ENCODE assay signal across 1 cellular context in the genomic region with DNA sequence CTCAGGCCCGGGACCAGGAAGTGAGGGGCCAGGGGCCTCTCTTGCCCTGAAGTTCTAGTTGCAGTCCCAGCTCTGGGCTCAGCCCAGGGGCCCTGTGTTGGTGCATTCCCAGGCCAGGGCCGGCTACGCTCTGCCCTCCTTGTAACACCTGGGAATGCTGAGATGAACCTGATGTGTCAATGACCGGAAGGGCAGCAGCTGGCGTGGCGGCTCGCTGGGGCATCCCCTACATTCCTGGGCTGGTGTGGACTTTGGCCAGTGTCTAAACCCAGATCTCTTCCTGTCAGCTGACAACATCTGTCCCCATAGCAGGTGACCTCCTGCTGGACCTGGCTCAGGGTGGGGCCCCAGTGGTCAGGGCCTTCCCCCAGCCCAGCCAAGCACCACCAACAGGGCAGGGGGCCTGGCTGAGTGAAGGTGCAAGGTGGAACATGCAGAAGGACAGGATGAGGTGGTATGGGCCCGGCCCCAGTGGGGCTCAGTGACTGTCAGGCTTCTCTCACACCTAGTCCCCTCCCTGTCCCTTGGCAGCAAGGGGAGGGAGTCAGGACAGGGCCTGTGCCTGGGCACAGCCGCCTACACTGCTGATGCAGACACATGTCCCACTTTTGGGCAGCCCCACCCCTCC.
TF ChIP-seq lines count a peak whose summit lies in the region.

No MANE protein-coding gene starts in this region.

TF ChIP-seq in HepG2, 621 proteins besides CTCF, POLR2A, EP300 and RAD21 (continued from another document and continues in another):
- TF ChIP-seq, protein P1, sequence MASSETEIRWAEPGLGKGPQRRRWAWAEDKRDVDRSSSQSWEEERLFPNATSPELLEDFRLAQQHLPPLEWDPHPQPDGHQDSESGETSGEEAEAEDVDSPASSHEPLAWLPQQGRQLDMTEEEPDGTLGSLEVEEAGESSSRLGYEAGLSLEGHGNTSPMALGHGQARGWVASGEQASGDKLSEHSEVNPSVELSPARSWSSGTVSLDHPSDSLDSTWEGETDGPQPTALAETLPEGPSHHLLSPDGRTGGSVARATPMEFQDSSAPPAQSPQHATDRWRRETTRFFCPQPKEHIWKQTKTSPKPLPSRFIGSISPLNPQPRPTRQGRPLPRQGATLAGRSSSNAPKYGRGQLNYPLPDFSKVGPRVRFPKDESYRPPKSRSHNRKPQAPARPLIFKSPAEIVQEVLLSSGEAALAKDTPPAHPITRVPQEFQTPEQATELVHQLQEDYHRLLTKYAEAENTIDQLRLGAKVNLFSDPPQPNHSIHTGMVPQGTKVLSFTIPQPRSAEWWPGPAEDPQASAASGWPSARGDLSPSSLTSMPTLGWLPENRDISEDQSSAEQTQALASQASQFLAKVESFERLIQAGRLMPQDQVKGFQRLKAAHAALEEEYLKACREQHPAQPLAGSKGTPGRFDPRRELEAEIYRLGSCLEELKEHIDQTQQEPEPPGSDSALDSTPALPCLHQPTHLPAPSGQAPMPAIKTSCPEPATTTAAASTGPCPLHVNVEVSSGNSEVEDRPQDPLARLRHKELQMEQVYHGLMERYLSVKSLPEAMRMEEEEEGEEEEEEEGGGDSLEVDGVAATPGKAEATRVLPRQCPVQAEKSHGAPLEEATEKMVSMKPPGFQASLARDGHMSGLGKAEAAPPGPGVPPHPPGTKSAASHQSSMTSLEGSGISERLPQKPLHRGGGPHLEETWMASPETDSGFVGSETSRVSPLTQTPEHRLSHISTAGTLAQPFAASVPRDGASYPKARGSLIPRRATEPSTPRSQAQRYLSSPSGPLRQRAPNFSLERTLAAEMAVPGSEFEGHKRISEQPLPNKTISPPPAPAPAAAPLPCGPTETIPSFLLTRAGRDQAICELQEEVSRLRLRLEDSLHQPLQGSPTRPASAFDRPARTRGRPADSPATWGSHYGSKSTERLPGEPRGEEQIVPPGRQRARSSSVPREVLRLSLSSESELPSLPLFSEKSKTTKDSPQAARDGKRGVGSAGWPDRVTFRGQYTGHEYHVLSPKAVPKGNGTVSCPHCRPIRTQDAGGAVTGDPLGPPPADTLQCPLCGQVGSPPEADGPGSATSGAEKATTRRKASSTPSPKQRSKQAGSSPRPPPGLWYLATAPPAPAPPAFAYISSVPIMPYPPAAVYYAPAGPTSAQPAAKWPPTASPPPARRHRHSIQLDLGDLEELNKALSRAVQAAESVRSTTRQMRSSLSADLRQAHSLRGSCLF (CRISPR knock-in tag; IDR thresholded peaks at IDR 0.05; ENCODE audit: borderline replicate concordance), result no peak
- TF ChIP-seq ZNF224 (CRISPR knock-in tag; IDR thresholded peaks at IDR 0.05) (peak; percentile 76), ZNF430 (CRISPR knock-in tag; IDR thresholded peaks at IDR 0.05) (peak; percentile 96), ZNF616 (CRISPR knock-in tag; IDR thresholded peaks at IDR 0.05; ENCODE audit: low read depth) (peak; percentile 77; the same call in 1 of the 2 replicates), EZH2 (conservative IDR thresholded peaks at IDR 0.05; ENCODE audit: low read depth, low read length) (no peak), MED13 (CRISPR knock-in tag; IDR thresholded peaks at IDR 0.05) (peak; percentile 87), ZNF772 (CRISPR knock-in tag; IDR thresholded peaks at IDR 0.05) (peak; percentile 93), KDM5B (CRISPR knock-in tag; IDR thresholded peaks at IDR 0.05; ENCODE audit: borderline replicate concordance) (peak; percentile 85; the same call in 1 of the 2 replicates), SALL2 (CRISPR knock-in tag; IDR thresholded peaks at IDR 0.05) (peak; percentile 88), FOXK1 (CRISPR knock-in tag; IDR thresholded peaks at IDR 0.05; ENCODE audit: borderline replicate concordance, low read depth) (peak; percentile 93), KMT2A (CRISPR knock-in tag; IDR thresholded peaks at IDR 0.05) (peak; percentile 85), SRY (CRISPR knock-in tag; IDR thresholded peaks at IDR 0.05) (no peak), GABPB1 (CRISPR knock-in tag; IDR thresholded peaks at IDR 0.05) (peak; percentile 93), JUND (CRISPR knock-in tag; IDR thresholded peaks at IDR 0.05) (peak; percentile 79), CREB1 (IDR thresholded peaks at IDR 0.05) (peak; percentile 38), CREB1 (CRISPR knock-in tag; IDR thresholded peaks at IDR 0.05) (no peak; the same call in 1 of the 2 replicates), HIVEP1 (CRISPR knock-in tag; IDR thresholded peaks at IDR 0.05) (peak; percentile 100), RCOR2 (CRISPR knock-in tag; IDR thresholded peaks at IDR 0.05) (peak; percentile 97), HDAC2 (CRISPR knock-in tag; IDR thresholded peaks at IDR 0.05) (peak; percentile 99), PRPF4 (IDR thresholded peaks at IDR 0.05; ENCODE audit: low read depth, low read length, poor library complexity, severe bottlenecking) (no peak), ZNF670 (CRISPR knock-in tag; IDR thresholded peaks at IDR 0.05; ENCODE audit: borderline replicate concordance) (no peak), TAF1 (CRISPR knock-in tag; IDR thresholded peaks at IDR 0.05) (0 out of 2 replicates have a peak, but pooled peaks have one; percentile 30), TBX2 (CRISPR knock-in tag; IDR thresholded peaks at IDR 0.05; ENCODE audit: borderline replicate concordance) (peak; percentile 100), CAMTA2 (CRISPR knock-in tag; IDR thresholded peaks at IDR 0.05; ENCODE audit: borderline replicate concordance) (no peak), PTBP1 (IDR thresholded peaks at IDR 0.05; ENCODE audit: low read depth, low read length, poor library complexity, severe bottlenecking) (no peak), NCOA1 (CRISPR knock-in tag; IDR thresholded peaks at IDR 0.05) (peak; percentile 97), SIX4 (CRISPR knock-in tag; IDR thresholded peaks at IDR 0.05) (peak; percentile 60; the same call in 1 of the 2 replicates), SIN3B (IDR thresholded peaks at IDR 0.05; ENCODE audit: low read length) (no peak), AHR (CRISPR knock-in tag; IDR thresholded peaks at IDR 0.05) (peak; percentile 73; the same call in 1 of the 2 replicates), RBM22 (optimal IDR thresholded peaks at IDR 0.05; ENCODE audit: low read length) (peak; percentile 95), TBX3 (IDR thresholded peaks at IDR 0.05; ENCODE audit: borderline replicate concordance) (peak; percentile 95), ZNF790 (CRISPR knock-in tag; IDR thresholded peaks at IDR 0.05; ENCODE audit: borderline replicate concordance) (peak; percentile 80; the same call in 1 of the 2 replicates)
- TF ChIP-seq, protein P2, sequence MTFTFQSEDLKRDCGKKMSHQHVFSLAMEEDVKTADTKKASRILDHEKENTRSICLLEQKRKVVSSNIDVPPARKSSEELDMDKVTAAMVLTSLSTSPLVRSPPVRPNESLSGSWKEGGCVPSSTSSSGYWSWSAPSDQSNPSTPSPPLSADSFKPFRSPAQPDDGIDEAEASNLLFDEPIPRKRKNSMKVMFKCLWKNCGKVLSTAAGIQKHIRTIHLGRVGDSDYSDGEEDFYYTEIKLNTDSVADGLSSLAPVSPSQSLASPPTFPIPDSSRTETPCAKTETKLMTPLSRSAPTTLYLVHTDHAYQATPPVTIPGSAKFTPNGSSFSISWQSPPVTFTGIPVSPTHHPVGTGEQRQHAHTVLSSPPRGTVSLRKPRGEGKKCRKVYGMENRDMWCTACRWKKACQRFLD (CRISPR knock-in tag; IDR thresholded peaks at IDR 0.05; ENCODE audit: borderline replicate concordance), result no peak
- TF ChIP-seq, protein P3, sequence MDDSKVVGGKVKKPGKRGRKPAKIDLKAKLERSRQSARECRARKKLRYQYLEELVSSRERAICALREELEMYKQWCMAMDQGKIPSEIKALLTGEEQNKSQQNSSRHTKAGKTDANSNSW (CRISPR knock-in tag; IDR thresholded peaks at IDR 0.05; ENCODE audit: borderline replicate concordance), result no peak
- TF ChIP-seq, protein P4, sequence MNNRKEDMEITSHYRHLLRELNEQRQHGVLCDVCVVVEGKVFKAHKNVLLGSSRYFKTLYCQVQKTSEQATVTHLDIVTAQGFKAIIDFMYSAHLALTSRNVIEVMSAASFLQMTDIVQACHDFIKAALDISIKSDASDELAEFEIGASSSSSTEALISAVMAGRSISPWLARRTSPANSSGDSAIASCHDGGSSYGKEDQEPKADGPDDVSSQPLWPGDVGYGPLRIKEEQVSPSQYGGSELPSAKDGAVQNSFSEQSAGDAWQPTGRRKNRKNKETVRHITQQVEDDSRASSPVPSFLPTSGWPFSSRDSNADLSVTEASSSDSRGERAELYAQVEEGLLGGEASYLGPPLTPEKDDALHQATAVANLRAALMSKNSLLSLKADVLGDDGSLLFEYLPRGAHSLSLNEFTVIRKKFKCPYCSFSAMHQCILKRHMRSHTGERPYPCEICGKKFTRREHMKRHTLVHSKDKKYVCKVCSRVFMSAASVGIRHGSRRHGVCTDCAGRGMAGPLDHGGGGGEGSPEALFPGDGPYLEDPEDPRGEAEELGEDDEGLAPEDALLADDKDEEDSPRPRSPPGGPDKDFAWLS (CRISPR knock-in tag; IDR thresholded peaks at IDR 0.05; ENCODE audit: borderline replicate concordance), result 0 out of 2 replicates have a peak, but pooled peaks have one; percentile 76
- TF ChIP-seq, protein P5, sequence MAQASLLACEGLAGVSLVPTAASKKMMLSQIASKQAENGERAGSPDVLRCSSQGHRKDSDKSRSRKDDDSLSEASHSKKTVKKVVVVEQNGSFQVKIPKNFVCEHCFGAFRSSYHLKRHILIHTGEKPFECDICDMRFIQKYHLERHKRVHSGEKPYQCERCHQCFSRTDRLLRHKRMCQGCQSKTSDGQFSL (CRISPR knock-in tag; IDR thresholded peaks at IDR 0.05), result no peak
- TF ChIP-seq, protein P6, sequence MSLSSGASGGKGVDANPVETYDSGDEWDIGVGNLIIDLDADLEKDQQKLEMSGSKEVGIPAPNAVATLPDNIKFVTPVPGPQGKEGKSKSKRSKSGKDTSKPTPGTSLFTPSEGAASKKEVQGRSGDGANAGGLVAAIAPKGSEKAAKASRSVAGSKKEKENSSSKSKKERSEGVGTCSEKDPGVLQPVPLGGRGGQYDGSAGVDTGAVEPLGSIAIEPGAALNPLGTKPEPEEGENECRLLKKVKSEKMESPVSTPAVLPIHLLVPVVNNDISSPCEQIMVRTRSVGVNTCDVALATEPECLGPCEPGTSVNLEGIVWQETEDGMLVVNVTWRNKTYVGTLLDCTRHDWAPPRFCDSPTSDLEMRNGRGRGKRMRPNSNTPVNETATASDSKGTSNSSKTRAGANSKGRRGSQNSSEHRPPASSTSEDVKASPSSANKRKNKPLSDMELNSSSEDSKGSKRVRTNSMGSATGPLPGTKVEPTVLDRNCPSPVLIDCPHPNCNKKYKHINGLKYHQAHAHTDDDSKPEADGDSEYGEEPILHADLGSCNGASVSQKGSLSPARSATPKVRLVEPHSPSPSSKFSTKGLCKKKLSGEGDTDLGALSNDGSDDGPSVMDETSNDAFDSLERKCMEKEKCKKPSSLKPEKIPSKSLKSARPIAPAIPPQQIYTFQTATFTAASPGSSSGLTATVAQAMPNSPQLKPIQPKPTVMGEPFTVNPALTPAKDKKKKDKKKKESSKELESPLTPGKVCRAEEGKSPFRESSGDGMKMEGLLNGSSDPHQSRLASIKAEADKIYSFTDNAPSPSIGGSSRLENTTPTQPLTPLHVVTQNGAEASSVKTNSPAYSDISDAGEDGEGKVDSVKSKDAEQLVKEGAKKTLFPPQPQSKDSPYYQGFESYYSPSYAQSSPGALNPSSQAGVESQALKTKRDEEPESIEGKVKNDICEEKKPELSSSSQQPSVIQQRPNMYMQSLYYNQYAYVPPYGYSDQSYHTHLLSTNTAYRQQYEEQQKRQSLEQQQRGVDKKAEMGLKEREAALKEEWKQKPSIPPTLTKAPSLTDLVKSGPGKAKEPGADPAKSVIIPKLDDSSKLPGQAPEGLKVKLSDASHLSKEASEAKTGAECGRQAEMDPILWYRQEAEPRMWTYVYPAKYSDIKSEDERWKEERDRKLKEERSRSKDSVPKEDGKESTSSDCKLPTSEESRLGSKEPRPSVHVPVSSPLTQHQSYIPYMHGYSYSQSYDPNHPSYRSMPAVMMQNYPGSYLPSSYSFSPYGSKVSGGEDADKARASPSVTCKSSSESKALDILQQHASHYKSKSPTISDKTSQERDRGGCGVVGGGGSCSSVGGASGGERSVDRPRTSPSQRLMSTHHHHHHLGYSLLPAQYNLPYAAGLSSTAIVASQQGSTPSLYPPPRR (CRISPR knock-in tag; IDR thresholded peaks at IDR 0.05; ENCODE audit: borderline replicate concordance), result peak; percentile 95
- TF ChIP-seq, protein P7, sequence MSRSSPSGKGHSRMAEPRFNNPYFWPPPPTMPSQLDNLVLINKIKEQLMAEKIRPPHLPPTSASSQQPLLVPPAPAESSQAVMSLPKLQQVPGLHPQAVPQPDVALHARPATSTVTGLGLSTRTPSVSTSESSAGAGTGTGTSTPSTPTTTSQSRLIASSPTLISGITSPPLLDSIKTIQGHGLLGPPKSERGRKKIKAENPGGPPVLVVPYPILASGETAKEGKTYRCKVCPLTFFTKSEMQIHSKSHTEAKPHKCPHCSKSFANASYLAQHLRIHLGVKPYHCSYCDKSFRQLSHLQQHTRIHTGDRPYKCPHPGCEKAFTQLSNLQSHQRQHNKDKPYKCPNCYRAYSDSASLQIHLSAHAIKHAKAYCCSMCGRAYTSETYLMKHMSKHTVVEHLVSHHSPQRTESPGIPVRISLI (CRISPR knock-in tag; IDR thresholded peaks at IDR 0.05; ENCODE audit: borderline replicate concordance), result peak; percentile 73; the same call in 1 of the 2 replicates
- TF ChIP-seq, protein P8, sequence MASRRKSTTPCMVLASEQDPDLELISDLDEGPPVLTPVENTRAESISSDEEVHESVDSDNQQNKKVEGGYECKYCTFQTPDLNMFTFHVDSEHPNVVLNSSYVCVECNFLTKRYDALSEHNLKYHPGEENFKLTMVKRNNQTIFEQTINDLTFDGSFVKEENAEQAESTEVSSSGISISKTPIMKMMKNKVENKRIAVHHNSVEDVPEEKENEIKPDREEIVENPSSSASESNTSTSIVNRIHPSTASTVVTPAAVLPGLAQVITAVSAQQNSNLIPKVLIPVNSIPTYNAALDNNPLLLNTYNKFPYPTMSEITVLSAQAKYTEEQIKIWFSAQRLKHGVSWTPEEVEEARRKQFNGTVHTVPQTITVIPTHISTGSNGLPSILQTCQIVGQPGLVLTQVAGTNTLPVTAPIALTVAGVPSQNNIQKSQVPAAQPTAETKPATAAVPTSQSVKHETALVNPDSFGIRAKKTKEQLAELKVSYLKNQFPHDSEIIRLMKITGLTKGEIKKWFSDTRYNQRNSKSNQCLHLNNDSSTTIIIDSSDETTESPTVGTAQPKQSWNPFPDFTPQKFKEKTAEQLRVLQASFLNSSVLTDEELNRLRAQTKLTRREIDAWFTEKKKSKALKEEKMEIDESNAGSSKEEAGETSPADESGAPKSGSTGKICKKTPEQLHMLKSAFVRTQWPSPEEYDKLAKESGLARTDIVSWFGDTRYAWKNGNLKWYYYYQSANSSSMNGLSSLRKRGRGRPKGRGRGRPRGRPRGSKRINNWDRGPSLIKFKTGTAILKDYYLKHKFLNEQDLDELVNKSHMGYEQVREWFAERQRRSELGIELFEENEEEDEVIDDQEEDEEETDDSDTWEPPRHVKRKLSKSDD (CRISPR knock-in tag; IDR thresholded peaks at IDR 0.05; ENCODE audit: low read depth), result peak; percentile 90
- TF ChIP-seq, protein P9, sequence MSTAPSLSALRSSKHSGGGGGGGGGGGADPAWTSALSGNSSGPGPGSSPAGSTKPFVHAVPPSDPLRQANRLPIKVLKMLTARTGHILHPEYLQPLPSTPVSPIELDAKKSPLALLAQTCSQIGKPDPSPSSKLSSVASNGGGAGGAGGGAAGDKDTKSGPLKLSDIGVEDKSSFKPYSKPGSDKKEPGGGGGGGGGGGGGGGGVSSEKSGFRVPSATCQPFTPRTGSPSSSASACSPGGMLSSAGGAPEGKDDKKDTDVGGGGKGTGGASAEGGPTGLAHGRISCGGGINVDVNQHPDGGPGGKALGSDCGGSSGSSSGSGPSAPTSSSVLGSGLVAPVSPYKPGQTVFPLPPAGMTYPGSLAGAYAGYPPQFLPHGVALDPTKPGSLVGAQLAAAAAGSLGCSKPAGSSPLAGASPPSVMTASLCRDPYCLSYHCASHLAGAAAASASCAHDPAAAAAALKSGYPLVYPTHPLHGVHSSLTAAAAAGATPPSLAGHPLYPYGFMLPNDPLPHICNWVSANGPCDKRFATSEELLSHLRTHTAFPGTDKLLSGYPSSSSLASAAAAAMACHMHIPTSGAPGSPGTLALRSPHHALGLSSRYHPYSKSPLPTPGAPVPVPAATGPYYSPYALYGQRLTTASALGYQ (CRISPR knock-in tag; IDR thresholded peaks at IDR 0.05), result peak; percentile 94
